In genomic region chr1:2213576-2214505, GRCh38 we compare ENCODE assay signal across 9 cellular contexts. TPM values are rescaled to one million over a fixed set of nuclear protein-coding genes. Genes with fewer than 3 reads are reported as not detected.
DNase-seq lines count a peak whose midpoint lies in the region; ATAC-seq and TF ChIP-seq lines count a peak whose summit lies in the region.
"Had no signal": no experiment of that assay in that cellular context is flagged by ENCODE, and none has a peak within 500 bp of the region (broad histone marks: within the 10 kb centered on the region; RNA-seq: fewer than 3 reads in every experiment).

No MANE protein-coding gene starts in this region.

- TF ChIP-seq EP300 in transverse colon (IDR thresholded peaks at IDR 0.05; ENCODE audit: low read depth) = peak; percentile 43

- no peaks in the 10 kb centered on the region for H3K27me3 ChIP-seq in RWPE2 (ENCODE audit: insufficient read depth, poor library complexity, severe bottlenecking)
- H3K27me3 ChIP-seq in esophagus squamous epithelium = no peaks in the 10 kb centered on the region
- peaks cover 3% of the 10 kb centered on the region for H3K27me3 ChIP-seq in mucosa of stomach (ENCODE audit: control insufficient read depth, insufficient read depth, low read length)
- H3K27me3 ChIP-seq in transverse colon = no peaks in the 10 kb centered on the region

- ATAC-seq in RWPE2 (ENCODE audit: low read depth) (no peak), HG02798 (IDR thresholded peaks at IDR 0.05; ENCODE audit: poor library complexity, unreplicated experiment) (no peak)
- ATAC-seq in activated CD4-positive, CD25-positive, alpha-beta regulatory T cell treated with anti-CD3 and anti-CD28 coated beads, Interleukin-2, amount 50 U/mL, for 24 hours = no peak
- ATAC-seq: activated naive CD8-positive, alpha-beta T cell treated with anti-CD3 and anti-CD28 coated beads, Interleukin-2, amount 50 U/mL, for 24 hours had no signal

- TF ChIP-seq CTCF in RWPE2 (IDR thresholded peaks at IDR 0.05; ENCODE audit: poor library complexity, severe bottlenecking) (no peak), esophagus squamous epithelium (IDR thresholded peaks at IDR 0.05) (no peak), transverse colon (IDR thresholded peaks at IDR 0.05) (no peak)

- in situ Hi-C loops in transverse colon (cut with MboI; ENCODE audit: low pct_ligation_motif_present in 1 of 4, low pct_unique_long_range_greater_than_20kb in 1 of 4, low sequenced_read_pairs in 3 of 4) = loop anchor here in 2 of 4 donors (25.0 kb wide), 1 partner anchor 98 kb away; no protein-coding TSS in a partner anchor

- DNase-seq in RWPE2 (ENCODE audit: low spot score) (no peak), esophagus squamous epithelium (lab: John Stamatoyannopoulos, UW) (no peak), transverse colon (peak; percentile 71), GM19240 (ENCODE audit: insufficient read length, low spot score) (no peak), NK-92 (lab: John Stamatoyannopoulos, UW; ENCODE audit: unreplicated experiment) (no peak)
- DNase-seq: activated naive CD8-positive, alpha-beta T cell treated with anti-CD3 and anti-CD28 coated beads, Interleukin-2, amount 50 U/mL, for 24 hours had no signal

- H3K36me3 ChIP-seq in RWPE2 (ENCODE audit: low read depth) = no peaks in the 10 kb centered on the region
- no peaks in the 10 kb centered on the region for H3K36me3 ChIP-seq in esophagus squamous epithelium
- H3K36me3 ChIP-seq in mucosa of stomach (ENCODE audit: control insufficient read depth, insufficient read depth, low read length) = no peaks in the 10 kb centered on the region
- no peaks in the 10 kb centered on the region for H3K36me3 ChIP-seq in transverse colon

- 25 to 38% methylated on average over 9 to 11 of the region's 32 CpGs for WGBS in esophagus squamous epithelium, 2 donors
- WGBS in transverse colon (ENCODE audit: low coverage in 1 of 2), 2 donors = 59% methylated on average over 32 of the region's 32 CpGs; no CpG with 5 or more reads in 1 of the 2 donors

- TF ChIP-seq POLR2A in esophagus squamous epithelium (IDR thresholded peaks at IDR 0.05) = peak in 1 of 4 donors; percentile 26
- peak; percentile 13 for TF ChIP-seq POLR2A in transverse colon (IDR thresholded peaks at IDR 0.05)

- peak overlapping the region; percentile 86 for H3K9ac ChIP-seq in mucosa of stomach (ENCODE audit: low read length)

- peak overlapping the region; percentile 84 for H3K27ac ChIP-seq in RWPE2 (ENCODE audit: poor library complexity, severe bottlenecking)
- peak overlapping the region; percentile 83 to 98 (median 93) for H3K27ac ChIP-seq in esophagus squamous epithelium
- H3K27ac ChIP-seq in transverse colon = peak overlapping the region; percentile 90 to 97 (median 96)

- H3K4me3 ChIP-seq in RWPE2 (ENCODE audit: severe bottlenecking) (no peak overlapping the region), esophagus squamous epithelium (peak overlapping the region in 3 of 4 donors; percentile 38 to 55 (median 40)), mucosa of stomach (ENCODE audit: low read length) (peak overlapping the region; percentile 14), transverse colon (peak overlapping the region in 1 of 4 donors; percentile 36)

- intact Hi-C loops in esophagus squamous epithelium (cut with DNase I) = no loop called here
- intact Hi-C loops in transverse colon (cut with DNase I; ENCODE audit: low total_unique reads) = no loop called here

- no peaks in the 10 kb centered on the region for H3K9me3 ChIP-seq in RWPE2 (ENCODE audit: severe bottlenecking)
- no peaks in the 10 kb centered on the region for H3K9me3 ChIP-seq in esophagus squamous epithelium
- no peaks in the 10 kb centered on the region for H3K9me3 ChIP-seq in mucosa of stomach (ENCODE audit: control insufficient read depth, low read length)
- H3K9me3 ChIP-seq in transverse colon = no peaks in the 10 kb centered on the region

- H3K4me1 ChIP-seq in RWPE2 (ENCODE audit: insufficient read depth, poor library complexity, severe bottlenecking) = peaks cover 11% of the 10 kb centered on the region
- peaks cover 45 to 64% (median 56%) of the 10 kb centered on the region in 3 donors for H3K4me1 ChIP-seq in esophagus squamous epithelium
- peaks cover 31% of the 10 kb centered on the region for H3K4me1 ChIP-seq in mucosa of stomach (ENCODE audit: control insufficient read depth, insufficient read depth, low read length)
- H3K4me1 ChIP-seq in transverse colon = peaks cover 31 to 42% (median 34%) of the 10 kb centered on the region in 4 donors

RNA-seq across cellular contexts. Expression of gene SKI, which starts 14.3 kb away (rescaled TPM):
- total RNA-seq in esophagus squamous epithelium (10 to 100 TPM; 18.2 to 38.8 (median 25.2) TPM), transverse colon (10 to 100 TPM; 24.4 to 52.4 (median 32.2) TPM)

RNA-seq across cellular contexts. Expression of gene FAAP20, which starts 19.3 kb away (rescaled TPM):
- total RNA-seq in esophagus squamous epithelium (10 to 100 TPM in 3 of 4 donors, 1 to 10 TPM in 1; 8.6 to 22.5 (median 18.1) TPM), transverse colon (10 to 100 TPM; 19.4 to 84.5 (median 34.9) TPM)
